16 cellular contexts compared by ENCODE assay signal in genomic region chr19:1719519-1719918, GRCh38. TPM values are rescaled to one million over a fixed set of nuclear protein-coding genes. Genes with fewer than 3 reads are reported as not detected.
DNase-seq lines count a peak whose midpoint lies in the region; ATAC-seq and TF ChIP-seq lines count a peak whose summit lies in the region.
"Had no signal": no experiment of that assay in that cellular context is flagged by ENCODE, and none has a peak within 500 bp of the region (broad histone marks: within the 10 kb centered on the region; RNA-seq: fewer than 3 reads in every experiment).

No MANE protein-coding gene starts in this region.

- TF ChIP-seq POLR2A in adrenal gland (IDR thresholded peaks at IDR 0.05), result no peak

- H2AK5ac ChIP-seq in trophoblast cell (ENCODE audit: low read length), result no peak overlapping the region

- H3K36me3 ChIP-seq in GM23338 (ENCODE audit: insufficient read depth) (no peaks in the 10 kb centered on the region), trophoblast cell (ENCODE audit: control insufficient read depth in 1 of 2, insufficient read depth in 2 of 2, low read length in 2 of 2) (no peaks in the 10 kb centered on the region), adrenal gland (replicated peaks in 1 of 2) (no peaks in the 10 kb centered on the region)
- H3K36me3 ChIP-seq: BE2C had no signal

- H3K9ac ChIP-seq in trophoblast cell (ENCODE audit: low read length), result no peak overlapping the region
- H3K9ac ChIP-seq: GM23248 had no signal

- H3K79me2 ChIP-seq in GM23338 (replicated peaks; ENCODE audit: insufficient read depth) (no peaks in the 10 kb centered on the region), trophoblast cell (ENCODE audit: control insufficient read depth, insufficient read depth, low read length, poor library complexity) (no peaks in the 10 kb centered on the region)

- H3K9me3 ChIP-seq in trophoblast cell (ENCODE audit: insufficient read depth, low read depth, low read length) (peaks cover 3% of the 10 kb centered on the region), adrenal gland (replicated peaks in 1 of 3) (no peaks in the 10 kb centered on the region)
- H3K9me3 ChIP-seq: BE2C had no signal

- H3K14ac ChIP-seq in trophoblast cell (ENCODE audit: low read length), result no peak overlapping the region

- H4K20me1 ChIP-seq in GM23338 (replicated peaks; ENCODE audit: insufficient read depth), result no peaks in the 10 kb centered on the region

- no peak overlapping the region for H3K18ac ChIP-seq in trophoblast cell (ENCODE audit: low read length)

- no peak overlapping the region for H2BK12ac ChIP-seq in trophoblast cell (ENCODE audit: low read length)

- TF ChIP-seq CTCF in GM23338 (conservative IDR thresholded peaks at IDR 0.05; ENCODE audit: low read depth in 2 of 2) (no peak), WTC11 (IDR thresholded peaks at IDR 0.05) (no peak), adrenal gland (IDR thresholded peaks at IDR 0.05) (no peak)

- H3K27ac Mint-ChIP-seq in GM23338, result no peak overlapping the region
- no peak overlapping the region for H3K27ac Mint-ChIP-seq in WTC11
- H3K27ac Mint-ChIP-seq: CD4-positive, alpha-beta memory T cell had no signal

- no peak overlapping the region for H2BK5ac ChIP-seq in trophoblast cell (ENCODE audit: low read depth, low read length, poor library complexity)

- no peak overlapping the region for H4K8ac ChIP-seq in trophoblast cell (ENCODE audit: low read depth, low read length)

- no peak overlapping the region for H2AFZ ChIP-seq in GM23338
- no peak overlapping the region for H2AFZ ChIP-seq in trophoblast cell (ENCODE audit: insufficient read depth, low read length, poor library complexity)
- H2AFZ ChIP-seq: GM23248 had no signal

- intact Hi-C loops in adrenal gland (cut with DNase I), result no loop called here

- peaks cover 6% of the 10 kb centered on the region; the same call in 2 of the 3 replicates for H3K9me3 Mint-ChIP-seq in GM23338
- peaks cover 5% of the 10 kb centered on the region; the same call in 1 of the 2 replicates for H3K9me3 Mint-ChIP-seq in WTC11

- no peak overlapping the region for H3K27ac ChIP-seq in GM23338 (ENCODE audit: low read depth)
- no peak overlapping the region for H3K27ac ChIP-seq in trophoblast cell (ENCODE audit: low read depth, low read length)
- H3K27ac ChIP-seq in adrenal gland, result no peak overlapping the region
- H3K27ac ChIP-seq: C4-2B, GM23248, HL-60 had no signal

- H3K4me3 Mint-ChIP-seq in GM23338, result peak overlapping the region; percentile 58; the same call in 2 of the 3 replicates
- peak overlapping the region; percentile 51 for H3K4me3 Mint-ChIP-seq in WTC11

- H3K4me3 ChIP-seq in GM23338, result peak overlapping the region; percentile 62; the same call in 1 of the 2 replicates
- peak overlapping the region; percentile 34 for H3K4me3 ChIP-seq in trophoblast cell (ENCODE audit: low read depth, low read length)
- no peak overlapping the region for H3K4me3 ChIP-seq in adrenal gland
- H3K4me3 ChIP-seq: GM23248 had no signal

- H3K4me2 ChIP-seq in GM23338 (no peak overlapping the region), trophoblast cell (ENCODE audit: low read length) (no peak overlapping the region)

- no peak overlapping the region for H3K23ac ChIP-seq in trophoblast cell (ENCODE audit: low read length)

- H3K36me3 Mint-ChIP-seq in GM23338 (ENCODE audit: low read depth), result no peaks in the 10 kb centered on the region; the same call in 2 of the 3 replicates
- H3K36me3 Mint-ChIP-seq in WTC11, result no peaks in the 10 kb centered on the region
- H3K36me3 Mint-ChIP-seq: CD4-positive, alpha-beta memory T cell had no signal

- no peak overlapping the region for H4K12ac ChIP-seq in trophoblast cell (ENCODE audit: low read depth, low read length)

- no peak overlapping the region for H3K4ac ChIP-seq in trophoblast cell (ENCODE audit: low read depth, low read length)

- no peak for DNase-seq in GM23338 (ENCODE audit: low spot score)
- no peak for DNase-seq in WTC11 (ENCODE audit: low spot score)
- peak; percentile 15 for DNase-seq in epidermal melanocyte (ENCODE audit: insufficient read length, low spot score)
- no peak for DNase-seq in trophoblast cell
- DNase-seq in amniotic stem cell (lab: John Stamatoyannopoulos, UW), result no peak
- no peak for DNase-seq in adrenal gland
- DNase-seq: BE2C; CD4-positive, alpha-beta memory T cell; DMS79; GM23248 had no signal

- CTCF ChIA-PET in WTC11 (lab: Charles Lee), result interaction anchor here (1.0 to 3.0 kb wide), 2 partner anchors 47 to 49 kb away, joined by 3 to 14 read pairs; no protein-coding TSS in a partner anchor

- H3K4me1 ChIP-seq in GM23338 (ENCODE audit: insufficient read depth) (no peaks in the 10 kb centered on the region), trophoblast cell (ENCODE audit: control insufficient read depth in 1 of 2, insufficient read depth in 2 of 2, low read length in 2 of 2) (no peaks in the 10 kb centered on the region), adrenal gland (replicated peaks in 1 of 2) (no peaks in the 10 kb centered on the region)
- H3K4me1 ChIP-seq: BE2C had no signal

- H2BK120ac ChIP-seq in trophoblast cell (ENCODE audit: insufficient read depth, low read length, poor library complexity), result no peak overlapping the region

- 0 out of 2 replicates have a peak, but pooled peaks cover 10% of the 10 kb centered on the region for H3F3A ChIP-seq in GM23338 (replicated peaks; ENCODE audit: low read depth)

- whole genome bisulfite sequencing in trophoblast cell (ENCODE audit: extremely low coverage, insufficient coverage, insufficient read length), result no CpG with 5 or more reads among the region's 5 CpGs
- 72 to 82% (median 76%) methylated on average over 5 of the region's 5 CpGs for WGBS in adrenal gland, 4 donors

- H3K27me3 ChIP-seq in GM23338 (ENCODE audit: insufficient read depth) (peaks cover 21% of the 10 kb centered on the region), trophoblast cell (ENCODE audit: insufficient read depth, low read length) (peaks cover 16% of the 10 kb centered on the region), adrenal gland (peaks cover 21% of the 10 kb centered on the region)

- H3K4me1 Mint-ChIP-seq in GM23338 (peaks cover 17% of the 10 kb centered on the region), WTC11 (peaks cover 5% of the 10 kb centered on the region)

- H3K79me1 ChIP-seq in trophoblast cell (ENCODE audit: low read length), result no peaks in the 10 kb centered on the region

- 0 out of 2 replicates have a peak, but pooled peaks cover 3% of the 10 kb centered on the region for H3K9me2 ChIP-seq in GM23338 (ENCODE audit: insufficient read depth)

- H3K27me3 Mint-ChIP-seq in GM23338 (ENCODE audit: insufficient read depth, low read depth, poor library complexity) (peaks cover 32% of the 10 kb centered on the region), WTC11 (ENCODE audit: low read depth) (peaks cover 54% of the 10 kb centered on the region)

- ATAC-seq in GM23338, result no peak
- ATAC-seq in WTC11, result no peak
- ATAC-seq in HG03097 (IDR thresholded peaks at IDR 0.05; ENCODE audit: low FRiP score, unreplicated experiment), result no peak

- POLR2A ChIA-PET in WTC11 (lab: Charles Lee), result interaction anchor here (0.6 kb wide), 1 partner anchor 304 kb away, joined by 3 read pairs; no protein-coding TSS in a partner anchor

- no peak overlapping the region for H4K91ac ChIP-seq in trophoblast cell (ENCODE audit: low read depth, low read length)

TF ChIP-seq in GM23338, 12 proteins besides CTCF, POLR2A, EP300 and RAD21 (continues in another document):
- no peak for TF ChIP-seq ZNF114 (CRISPR knock-in tag; IDR thresholded peaks at IDR 0.05)

TF ChIP-seq in WTC11, 78 proteins besides CTCF, POLR2A, EP300 and RAD21:
- TF ChIP-seq ESRRA (CRISPR knock-in tag; IDR thresholded peaks at IDR 0.05; ENCODE audit: borderline replicate concordance) (no peak), ZNF219 (CRISPR knock-in tag; IDR thresholded peaks at IDR 0.05; ENCODE audit: borderline replicate concordance) (no peak)
TF ChIP-seq in WTC11: peak in this region for 0.

RNA-seq across cellular contexts. Expression of gene ONECUT3, which starts 33.8 kb away (rescaled TPM):
- not detected in 2 replicates for total RNA-seq in GM23338 (2014; rRNA removed; shearing (Covaris generic))
- polyA plus RNA-seq in GM23338 (2016; fragmentation: Nextera tagmentation; extraction: Ambion mirVana) (not detected in 2 replicates), adrenal gland (under 1 TPM in 1 of 3 donors, not detected in 2; under 0.01 TPM)
- total RNA-seq in WTC11 (2021) (0.04 TPM in 1 of 3 replicates, not detected in the others), adrenal gland (not detected)
- polyA plus RNA-seq in trophoblast cell (2013), result not detected in 2 replicates
- total RNA-seq: CD4-positive, alpha-beta memory T cell; G401; GM23248; H7 had no signal
- polyA plus RNA-seq: AG04450; CD4-positive, alpha-beta memory T cell; GM23248 had no signal

Comparison
In these comparisons a context has a peak if more than half of its experiments do, and no peak if none do; other contexts are left out.
1. H3K4me3 ChIP-seq: peak in GM23338 (single experiment) and trophoblast cell (single experiment); none in adrenal gland (0 of 4).